ENCODE assay signal across 8 cellular contexts in the genomic region with DNA sequence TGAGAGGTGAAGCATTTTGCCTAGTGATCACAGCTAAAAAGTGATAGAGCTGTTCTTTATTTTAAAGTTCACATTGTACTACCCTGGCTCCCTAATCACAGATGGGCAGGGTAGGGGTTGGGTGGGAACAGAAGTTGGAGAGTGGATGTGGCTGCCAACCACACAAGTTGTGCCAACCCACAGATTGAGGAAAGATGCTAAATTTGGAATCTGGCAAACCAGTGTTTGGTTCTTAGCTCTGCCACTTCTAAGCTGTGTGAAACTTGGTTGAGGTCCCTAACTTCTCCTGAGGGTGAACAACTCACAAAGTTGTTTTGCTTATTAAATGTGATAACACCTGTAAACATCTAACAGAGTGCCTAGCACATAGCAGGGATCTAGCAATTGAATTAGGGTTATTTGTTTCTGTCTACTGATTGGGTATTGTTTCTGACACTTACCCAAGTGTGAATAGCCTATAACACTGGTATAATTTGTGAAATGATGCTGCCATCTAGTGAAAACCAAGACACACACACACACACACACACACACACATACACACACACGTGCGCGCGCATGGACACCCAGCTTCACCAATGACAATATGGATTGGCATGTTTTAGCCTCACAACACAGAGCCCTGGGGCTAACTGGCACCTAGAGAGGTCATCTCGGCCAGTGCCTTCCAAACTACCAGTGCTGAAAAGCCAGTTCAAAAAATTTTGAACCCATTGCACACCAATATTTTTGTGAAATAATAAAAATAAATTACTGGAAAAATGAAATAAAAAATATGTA. TPM values are rescaled to one million over a fixed set of nuclear protein-coding genes. Genes with fewer than 3 reads are reported as not detected.
DNase-seq lines count a peak whose midpoint lies in the region; FAIRE-seq and TF ChIP-seq lines count a peak whose summit lies in the region.

No MANE protein-coding gene starts in this region.

- H3K4me1 ChIP-seq in hepatocyte (ENCODE audit: insufficient read depth) = peaks cover 21% of the 10 kb centered on the region

- no peaks in the 10 kb centered on the region for H4K20me1 ChIP-seq in hepatocyte (ENCODE audit: insufficient read depth, poor library complexity, severe bottlenecking)

- no peaks in the 10 kb centered on the region for H3K9me3 ChIP-seq in WERI-Rb-1 (ENCODE audit: severe bottlenecking)
- H3K9me3 ChIP-seq in hepatocyte (ENCODE audit: low read depth) = no peaks in the 10 kb centered on the region

- 81% methylated on average over 5 of the region's 5 CpGs for WGBS in hepatocyte (ENCODE audit: low lambda C conversion rate, missing lambda C conversion rate)

- peaks cover 4% of the 10 kb centered on the region for H3K79me2 ChIP-seq in hepatocyte

- no peak overlapping the region for H2AFZ ChIP-seq in hepatocyte

- peak; percentile 66 for FAIRE-seq in HTR-8/SVneo (lab: Jason Lieb, UNC)

- no peaks in the 10 kb centered on the region for H3K9me2 ChIP-seq in hepatocyte (replicated peaks; ENCODE audit: insufficient read depth)

- DNase-seq in GM13977 (ENCODE audit: low spot score) (peak; percentile 17), HTR-8/SVneo (ENCODE audit: insufficient read length, low spot score) (no peak), WERI-Rb-1 (peak; percentile 67), hepatocyte (ENCODE audit: low spot score) (peak; percentile 49), NOMO-1 treated with dmso at 0.1 percent for 144 hours (lab: John Stamatoyannopoulos, UW; ENCODE audit: unreplicated experiment) (no peak), ureter (ENCODE audit: low spot score) (no peak), DMS153 (lab: John Stamatoyannopoulos, UW) (no peak), superior temporal gyrus (ENCODE audit: extremely low spot score) (no peak)

- H3K27ac ChIP-seq in WERI-Rb-1 = no peak overlapping the region
- H3K27ac ChIP-seq in hepatocyte = peak overlapping the region; percentile 80

- in situ Hi-C loops in GM13977 (cut with MboI; ENCODE audit: low pct_unique_long_range_greater_than_20kb, low sequenced_read_pairs, unreplicated experiment) = no loop called here

- no peak overlapping the region for H3K4me3 ChIP-seq in WERI-Rb-1 (ENCODE audit: low read depth, low read length)
- H3K4me3 ChIP-seq in hepatocyte = no peak overlapping the region

- peak overlapping the region; percentile 72 for H3K4me2 ChIP-seq in hepatocyte

- no peak for TF ChIP-seq CTCF in GM13977 (IDR thresholded peaks at IDR 0.05; ENCODE audit: extremely low read depth, insufficient read depth, missing control alignments)
- 0 out of 2 replicates have a peak, but pooled peaks have one; percentile 15 for TF ChIP-seq CTCF in WERI-Rb-1 (IDR thresholded peaks at IDR 0.05; ENCODE audit: low read depth, low read length)
- TF ChIP-seq CTCF in hepatocyte (IDR thresholded peaks at IDR 0.05; ENCODE audit: poor library complexity) = peak; percentile 38

- H3K36me3 ChIP-seq in WERI-Rb-1 = no peaks in the 10 kb centered on the region
- no peaks in the 10 kb centered on the region for H3K36me3 ChIP-seq in hepatocyte (replicated peaks; ENCODE audit: insufficient read depth, low read depth)

- H3K27me3 ChIP-seq in WERI-Rb-1 (ENCODE audit: insufficient read depth, low read depth, severe bottlenecking) (no peaks in the 10 kb centered on the region), hepatocyte (no peaks in the 10 kb centered on the region)

RNA-seq across cellular contexts. Expression of a gene that starts 25.3 kb away (rescaled TPM):
- total RNA-seq in hepatocyte (33.3 and 34.1 TPM in 2 replicates), ureter (0.78 TPM)
- polyA plus RNA-seq in hepatocyte = 2.5 and 4.9 TPM in 2 replicates

Comparison
In these comparisons a context has a peak if more than half of its experiments do, and no peak if none do; other contexts are left out.
1. DNase-seq: peak in GM13977 (single experiment), WERI-Rb-1 (single experiment) and hepatocyte (single experiment); none in HTR-8/SVneo (single experiment), NOMO-1 treated with dmso at 0.1 percent for 144 hours (single experiment), ureter (single experiment), DMS153 (single experiment) and superior temporal gyrus (single experiment).
2. RNA of a gene that starts 25.3 kb away (total RNA-seq): 33.3 to 34.1 TPM in hepatocyte; 0.78 TPM in ureter (single experiment); every median in the first group is over 10 times any median in the second.